Comparison of ENCODE assay signal across 10 cellular contexts in the genomic region with DNA sequence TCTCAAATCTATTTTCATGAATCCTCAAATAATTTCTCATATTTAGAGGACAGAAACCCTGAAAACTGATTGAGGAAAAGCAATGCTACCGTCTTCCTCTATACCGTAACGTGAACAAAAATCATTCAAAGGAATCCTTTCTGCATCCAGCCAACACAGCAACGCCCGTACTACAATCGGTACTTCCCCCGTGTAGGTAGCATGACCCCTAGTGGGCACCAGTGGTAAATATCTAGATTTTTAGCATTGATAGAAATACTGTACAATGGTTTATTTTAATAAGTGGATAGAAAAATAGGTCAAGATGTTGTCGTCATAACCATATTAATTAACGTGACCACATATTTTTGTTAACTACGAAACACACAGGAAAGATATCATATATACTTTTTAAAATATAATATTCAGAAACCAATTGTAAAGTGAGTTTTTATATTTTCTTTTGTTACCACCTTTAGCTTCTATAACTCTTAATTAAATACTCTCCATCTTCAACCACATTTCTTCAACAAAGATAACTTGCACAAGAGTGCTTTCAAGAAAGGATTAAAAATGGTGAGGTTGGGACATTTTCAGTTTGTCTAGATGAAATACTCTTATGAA.
A peak's percentile ranks its signal among the peaks of the same experiment; 100 is the strongest.
DNase-seq lines count a peak whose midpoint lies in the region; ATAC-seq and TF ChIP-seq lines count a peak whose summit lies in the region.
"Had no signal": no experiment of that assay in that cellular context is flagged by ENCODE, and none has a peak within 500 bp of the region (broad histone marks: within the 10 kb centered on the region; RNA-seq: fewer than 3 reads in every experiment).

No MANE protein-coding gene starts in this region.

- H3K9me2 ChIP-seq in hepatocyte (replicated peaks; ENCODE audit: insufficient read depth) = no peaks in the 10 kb centered on the region

- H3K36me3 Mint-ChIP-seq in CD4-positive, alpha-beta T cell (ENCODE audit: low read depth) = no peaks in the 10 kb centered on the region
- no peaks in the 10 kb centered on the region for H3K36me3 Mint-ChIP-seq in activated CD8-positive, alpha-beta T cell treated with anti-CD3 and anti-CD28 coated beads, Interleukin-2, amount 10 ng/mL, durations not matched to agents 7 days and 5 days (ENCODE audit: low read depth)
- H3K36me3 Mint-ChIP-seq: natural killer cell treated with Interleukin-12 subunit alpha and Interleukin-12 subunit beta and Interleukin-15 and Interleukin-18, amount 100 ng/mL, for 72 hours; T-cell had no signal

- no peaks in the 10 kb centered on the region for H4K20me1 ChIP-seq in hepatocyte (ENCODE audit: insufficient read depth, poor library complexity, severe bottlenecking)

- H3K4me2 ChIP-seq in hepatocyte = no peak overlapping the region

- H3K4me3 ChIP-seq in hepatocyte = no peak overlapping the region
- H3K4me3 ChIP-seq in MG63 = no peak overlapping the region

- intact Hi-C loops in CD4-positive, alpha-beta T cell (cut with DNase I, micrococcal nuclease) = no loop called here

- CTCF ChIA-PET in CD4-positive, alpha-beta T cell (lab: Charles Lee) = no interaction called here
- CTCF ChIA-PET in activated CD8-positive, alpha-beta T cell treated with anti-CD3 and anti-CD28 coated beads, Interleukin-2, amount 10 ng/mL, durations not matched to agents 7 days and 5 days (lab: Charles Lee) = no interaction called here

- no peak overlapping the region for H2AFZ ChIP-seq in hepatocyte

- peak; percentile 60 for TF ChIP-seq CTCF in CD4-positive, alpha-beta T cell (IDR thresholded peaks at IDR 0.05)
- TF ChIP-seq CTCF in hepatocyte (IDR thresholded peaks at IDR 0.05; ENCODE audit: poor library complexity) = peak; percentile 79

- DNase-seq in CD4-positive, alpha-beta T cell = peak in 1 of 10 experiments; percentile 8
- DNase-seq in NCI-H2171 (lab: John Stamatoyannopoulos, UW) (peak; percentile 23), hepatocyte (ENCODE audit: low spot score) (peak; percentile 68), MG63 (no peak)
- DNase-seq in activated CD8-positive, alpha-beta T cell treated with anti-CD3 and anti-CD28 coated beads, Interleukin-2, amount 10 ng/mL, durations not matched to agents 7 days and 5 days = peak; percentile 38
- DNase-seq in stimulated activated naive CD8-positive, alpha-beta T cell treated with anti-CD3 and anti-CD28 coated beads, Interleukin-15, Interleukin-2, amounts not matched to agents 100 U/mL and 50 U/mL, for 24 hours = peak; percentile 23

- H3K79me2 ChIP-seq in hepatocyte = no peaks in the 10 kb centered on the region

- H3K4me1 Mint-ChIP-seq in CD4-positive, alpha-beta T cell (ENCODE audit: low read depth) = no peaks in the 10 kb centered on the region
- no peaks in the 10 kb centered on the region for H3K4me1 Mint-ChIP-seq in activated CD8-positive, alpha-beta T cell treated with anti-CD3 and anti-CD28 coated beads, Interleukin-2, amount 10 ng/mL, durations not matched to agents 7 days and 5 days (ENCODE audit: low read depth)

- ATAC-seq in CD4-positive, alpha-beta T cell (ENCODE audit: poor library complexity) = no peak
- ATAC-seq in GM18511 (IDR thresholded peaks at IDR 0.05; ENCODE audit: unreplicated experiment) (peak; percentile 88), HG02884 (IDR thresholded peaks at IDR 0.05; ENCODE audit: unreplicated experiment) (peak; percentile 72)
- ATAC-seq in activated CD8-positive, alpha-beta T cell treated with anti-CD3 and anti-CD28 coated beads, Interleukin-2, amount 10 ng/mL, durations not matched to agents 7 days and 5 days = no peak
- no peak for ATAC-seq in stimulated activated naive CD8-positive, alpha-beta T cell treated with anti-CD3 and anti-CD28 coated beads, Interleukin-15, Interleukin-2, amounts not matched to agents 100 U/mL and 50 U/mL, for 24 hours
- ATAC-seq: T-cell had no signal

- POLR2A ChIA-PET in CD4-positive, alpha-beta T cell (lab: Charles Lee) = no interaction called here
- POLR2A ChIA-PET in activated CD8-positive, alpha-beta T cell treated with anti-CD3 and anti-CD28 coated beads, Interleukin-2, amount 10 ng/mL, durations not matched to agents 7 days and 5 days (lab: Charles Lee) = interaction anchor here (0.5 kb wide), 1 partner anchor 115 kb away, joined by 3 read pairs; no protein-coding TSS in a partner anchor

- H3K4me1 ChIP-seq in hepatocyte (ENCODE audit: insufficient read depth) = no peaks in the 10 kb centered on the region

- H3K9me3 Mint-ChIP-seq in CD4-positive, alpha-beta T cell = no peaks in the 10 kb centered on the region
- H3K9me3 Mint-ChIP-seq in activated CD8-positive, alpha-beta T cell treated with anti-CD3 and anti-CD28 coated beads, Interleukin-2, amount 10 ng/mL, durations not matched to agents 7 days and 5 days (ENCODE audit: insufficient read depth) = no peaks in the 10 kb centered on the region
- H3K9me3 Mint-ChIP-seq: natural killer cell treated with Interleukin-12 subunit alpha and Interleukin-12 subunit beta and Interleukin-15 and Interleukin-18, amount 100 ng/mL, for 72 hours had no signal

- H3K9me3 ChIP-seq in CD4-positive, alpha-beta T cell (ENCODE audit: control insufficient read depth, low read length) = no peaks in the 10 kb centered on the region
- H3K9me3 ChIP-seq in hepatocyte (ENCODE audit: low read depth) (no peaks in the 10 kb centered on the region), MG63 (no peaks in the 10 kb centered on the region)

- H3K36me3 ChIP-seq in hepatocyte (replicated peaks; ENCODE audit: insufficient read depth, low read depth) = no peaks in the 10 kb centered on the region
- no peaks in the 10 kb centered on the region for H3K36me3 ChIP-seq in MG63

- WGBS in hepatocyte (ENCODE audit: low lambda C conversion rate, missing lambda C conversion rate) = 20% methylated on average over 10 of the region's 10 CpGs

- no peaks in the 10 kb centered on the region for H3K27me3 ChIP-seq in CD4-positive, alpha-beta T cell (ENCODE audit: control insufficient read depth, insufficient read depth, low read length)
- H3K27me3 ChIP-seq in hepatocyte (peaks cover 4% of the 10 kb centered on the region), MG63 (no peaks in the 10 kb centered on the region)

- H3K27ac ChIP-seq in CD4-positive, alpha-beta T cell (ENCODE audit: low read depth, low read length) = no peak overlapping the region
- no peak overlapping the region for H3K27ac ChIP-seq in hepatocyte

- H3K27ac Mint-ChIP-seq in CD4-positive, alpha-beta T cell = no peak overlapping the region
- H3K27ac Mint-ChIP-seq in activated CD8-positive, alpha-beta T cell treated with anti-CD3 and anti-CD28 coated beads, Interleukin-2, amount 10 ng/mL, durations not matched to agents 7 days and 5 days = no peak overlapping the region
- H3K27ac Mint-ChIP-seq: natural killer cell treated with Interleukin-12 subunit alpha and Interleukin-12 subunit beta and Interleukin-15 and Interleukin-18, amount 100 ng/mL, for 72 hours; T-cell had no signal

- no peak overlapping the region for H3K4me3 Mint-ChIP-seq in CD4-positive, alpha-beta T cell
- H3K4me3 Mint-ChIP-seq in activated CD8-positive, alpha-beta T cell treated with anti-CD3 and anti-CD28 coated beads, Interleukin-2, amount 10 ng/mL, durations not matched to agents 7 days and 5 days = no peak overlapping the region
- H3K4me3 Mint-ChIP-seq: natural killer cell treated with Interleukin-12 subunit alpha and Interleukin-12 subunit beta and Interleukin-15 and Interleukin-18, amount 100 ng/mL, for 72 hours; T-cell had no signal

- H3K27me3 Mint-ChIP-seq in CD4-positive, alpha-beta T cell = peaks cover 10% of the 10 kb centered on the region
- peaks cover 7% of the 10 kb centered on the region for H3K27me3 Mint-ChIP-seq in activated CD8-positive, alpha-beta T cell treated with anti-CD3 and anti-CD28 coated beads, Interleukin-2, amount 10 ng/mL, durations not matched to agents 7 days and 5 days (ENCODE audit: low read depth)

Comparison
In these comparisons a context has a peak if more than half of its experiments do, and no peak if none do; other contexts are left out.
1. ATAC-seq: peak in GM18511 (single experiment) and HG02884 (single experiment); none in CD4-positive, alpha-beta T cell (single experiment), activated CD8-positive, alpha-beta T cell treated with anti-CD3 and anti-CD28 coated beads, Interleukin-2, amount 10 ng/mL, durations not matched to agents 7 days and 5 days (single experiment) and stimulated activated naive CD8-positive, alpha-beta T cell treated with anti-CD3 and anti-CD28 coated beads, Interleukin-15, Interleukin-2, amounts not matched to agents 100 U/mL and 50 U/mL, for 24 hours (single experiment).